ENCODE assay signal across 38 cellular contexts in genomic region chr13:50829226-50829625, GRCh38. TPM values are rescaled to one million over a fixed set of nuclear protein-coding genes. Genes with fewer than 3 reads are reported as not detected.
"Had no signal": no experiment of that assay in that cellular context is flagged by ENCODE, and none has a peak within 500 bp of the region (broad histone marks: within the 10 kb centered on the region; RNA-seq: fewer than 3 reads in every experiment).

No MANE protein-coding gene starts in this region.

- H3K4me1 Mint-ChIP-seq: activated CD4-positive, alpha-beta memory T cell treated with anti-CD3 and anti-CD28 coated beads, Interleukin-2, amount 10 ng/mL, durations not matched to agents 7 days and 5 days; activated naive CD4-positive, alpha-beta T cell treated with anti-CD3 and anti-CD28 coated beads, Interleukin-2, amount 50 U/mL, for 24 hours; activated naive CD8-positive, alpha-beta T cell treated with anti-CD3 and anti-CD28 coated beads, Interleukin-2, amount 50 U/mL, for 24 hours; brain; central memory CD8-positive, alpha-beta T cell had no signal

- H3K27me3 ChIP-seq: ascending aorta had no signal

- DNase-seq: activated CD4-positive, alpha-beta memory T cell treated with anti-CD3 and anti-CD28 coated beads, Interleukin-2, amount 10 ng/mL, durations not matched to agents 7 days and 5 days; activated CD4-positive, alpha-beta T cell treated with anti-CD3 and anti-CD28 coated beads for 1 hour; activated CD4-positive, alpha-beta T cell treated with anti-CD3 and anti-CD28 coated beads for 36 hours; activated CD4-positive, alpha-beta T cell treated with anti-CD3 and anti-CD28 coated beads for 48 hours; activated CD4-positive, alpha-beta T cell treated with anti-CD3 and anti-CD28 coated beads, Interleukin-2, amount 10 ng/mL, durations not matched to agents 7 days and 5 days; activated CD4-positive, alpha-beta T cell treated with anti-CD3 and anti-CD28 coated beads, Interleukin-2, amount 50 U/mL, for 48 hours; activated CD4-positive, CD25-positive, alpha-beta regulatory T cell; activated CD8-positive, alpha-beta memory T cell treated with anti-CD3 and anti-CD28 coated beads for 24 hours; activated CD8-positive, alpha-beta memory T cell treated with anti-CD3 and anti-CD28 coated beads, Interleukin-2, amount 10 ng/mL, durations not matched to agents 7 days and 5 days; activated CD8-positive, alpha-beta memory T cell treated with anti-CD3 and anti-CD28 coated beads, Interleukin-2, amount 50 U/mL, for 48 hours; activated CD8-positive, alpha-beta T cell treated with anti-CD3 and anti-CD28 coated beads, Interleukin-2, amount 10 ng/mL, durations not matched to agents 7 days and 5 days; activated effector memory CD4-positive, alpha-beta T cell treated with Interleukin-2 at 50 U/mL for 16 hours; activated gamma-delta T cell; activated naive CD4-positive, alpha-beta T cell treated with anti-CD3 and anti-CD28 coated beads, Interleukin-2, amount 10 ng/mL, durations not matched to agents 7 days and 5 days; activated naive CD4-positive, alpha-beta T cell treated with Interleukin-2 at 50 U/mL for 16 hours; activated naive CD8-positive, alpha-beta T cell treated with anti-CD3 and anti-CD28 coated beads, Interleukin-2, amount 10 ng/mL, durations not matched to agents 7 days and 5 days; activated naive CD8-positive, alpha-beta T cell treated with anti-CD3 and anti-CD28 coated beads, Interleukin-2, amount 50 U/mL, for 24 hours; activated T-cell treated with anti-CD3 and anti-CD28 coated beads, Interleukin-2, amount 50 U/mL, for 24 hours; activated T-cell treated with anti-CD3 and anti-CD28 coated beads, Interleukin-2, amount 50 U/mL, for 48 hours; amygdala; anterior cingulate cortex; caudate nucleus; cerebellar nuclear complex; T-helper 1 cell; T-helper 2 cell; T-helper 9 cell had no signal

- H3K27ac Mint-ChIP-seq: activated CD4-positive, alpha-beta memory T cell treated with anti-CD3 and anti-CD28 coated beads, Interleukin-2, amount 10 ng/mL, durations not matched to agents 7 days and 5 days; activated CD4-positive, alpha-beta T cell treated with anti-CD3 and anti-CD28 coated beads for 36 hours; activated CD4-positive, alpha-beta T cell treated with anti-CD3 and anti-CD28 coated beads, Interleukin-2, amount 10 ng/mL, durations not matched to agents 7 days and 5 days; activated CD8-positive, alpha-beta memory T cell treated with anti-CD3 and anti-CD28 coated beads, Interleukin-2, amount 10 ng/mL, durations not matched to agents 7 days and 5 days; activated CD8-positive, alpha-beta T cell treated with anti-CD3 and anti-CD28 coated beads, Interleukin-2, amount 10 ng/mL, durations not matched to agents 7 days and 5 days; activated naive CD4-positive, alpha-beta T cell treated with anti-CD3 and anti-CD28 coated beads, Interleukin-2, amount 10 ng/mL, durations not matched to agents 7 days and 5 days; activated naive CD4-positive, alpha-beta T cell treated with anti-CD3 and anti-CD28 coated beads, Interleukin-2, amount 50 U/mL, for 24 hours; activated naive CD8-positive, alpha-beta T cell; activated naive CD8-positive, alpha-beta T cell treated with anti-CD3 and anti-CD28 coated beads, Interleukin-2, amount 10 ng/mL, durations not matched to agents 7 days and 5 days; activated naive CD8-positive, alpha-beta T cell treated with anti-CD3 and anti-CD28 coated beads, Interleukin-2, amount 50 U/mL, for 24 hours; activated T-cell treated with anti-CD3 and anti-CD28 coated beads, Interleukin-2, amount 50 U/mL, for 24 hours; activated T-helper 2 cell treated with anti-CD3 and anti-CD28 coated beads, Interferon-gamma antibody, Interleukin-2, Interleukin-4, amounts not matched to agents 10 μg/mL and 5 μg/mL and 100 μg/mL, durations not matched to agents 14 hours and 24 hours and 36 hours; brain; T-helper 1 cell treated with Interleukin-12 subunit alpha and Interleukin-12 subunit beta and Interleukin-4 antibody, amounts not matched to agents 30 μg/mL and 1 μg/mL, for 36 hours; T-helper 2 cell treated with Interferon-gamma antibody and Interleukin-4, amounts not matched to agents 5 μg/mL and 100 μg/mL, for 36 hours had no signal

- H3K27me3 Mint-ChIP-seq: activated naive CD4-positive, alpha-beta T cell treated with anti-CD3 and anti-CD28 coated beads, Interleukin-2, amount 10 ng/mL, durations not matched to agents 7 days and 5 days; activated naive CD8-positive, alpha-beta T cell; activated T-cell treated with anti-CD3 and anti-CD28 coated beads, Interleukin-2, amount 50 U/mL, for 24 hours had no signal

- H3K36me3 ChIP-seq: ascending aorta, cardiac muscle cell had no signal

- H3K4me3 Mint-ChIP-seq: activated CD4-positive, alpha-beta memory T cell treated with anti-CD3 and anti-CD28 coated beads, Interleukin-2, amount 10 ng/mL, durations not matched to agents 7 days and 5 days; activated CD4-positive, alpha-beta T cell treated with anti-CD3 and anti-CD28 coated beads for 36 hours; activated CD4-positive, alpha-beta T cell treated with anti-CD3 and anti-CD28 coated beads, Interleukin-2, amount 10 ng/mL, durations not matched to agents 7 days and 5 days; activated CD8-positive, alpha-beta memory T cell treated with anti-CD3 and anti-CD28 coated beads, Interleukin-2, amount 10 ng/mL, durations not matched to agents 7 days and 5 days; activated CD8-positive, alpha-beta T cell treated with anti-CD3 and anti-CD28 coated beads, Interleukin-2, amount 10 ng/mL, durations not matched to agents 7 days and 5 days; activated naive CD4-positive, alpha-beta T cell treated with anti-CD3 and anti-CD28 coated beads, Interleukin-2, amount 10 ng/mL, durations not matched to agents 7 days and 5 days; activated naive CD4-positive, alpha-beta T cell treated with anti-CD3 and anti-CD28 coated beads, Interleukin-2, amount 50 U/mL, for 24 hours; activated naive CD8-positive, alpha-beta T cell; activated naive CD8-positive, alpha-beta T cell treated with anti-CD3 and anti-CD28 coated beads, Interleukin-2, amount 10 ng/mL, durations not matched to agents 7 days and 5 days; activated naive CD8-positive, alpha-beta T cell treated with anti-CD3 and anti-CD28 coated beads, Interleukin-2, amount 50 U/mL, for 24 hours; activated T-cell treated with anti-CD3 and anti-CD28 coated beads, Interleukin-2, amount 50 U/mL, for 24 hours; brain; central memory CD8-positive, alpha-beta T cell; T-helper 1 cell treated with Interleukin-12 subunit alpha and Interleukin-12 subunit beta and Interleukin-4 antibody, amounts not matched to agents 30 μg/mL and 1 μg/mL, for 36 hours; T-helper 2 cell treated with Interferon-gamma antibody and Interleukin-4, amounts not matched to agents 5 μg/mL and 100 μg/mL, for 36 hours had no signal

- H3K4me1 ChIP-seq: ascending aorta had no signal

- ATAC-seq: activated CD4-positive, alpha-beta T cell treated with anti-CD3 and anti-CD28 coated beads for 36 hours; activated CD4-positive, CD25-positive, alpha-beta regulatory T cell treated with anti-CD3 and anti-CD28 coated beads, Interleukin-2, amount 50 U/mL, for 24 hours; activated CD8-positive, alpha-beta memory T cell treated with anti-CD3 and anti-CD28 coated beads, Interleukin-2, amount 10 ng/mL, durations not matched to agents 7 days and 5 days; activated CD8-positive, alpha-beta T cell treated with anti-CD3 and anti-CD28 coated beads, Interleukin-2, amount 10 ng/mL, durations not matched to agents 7 days and 5 days; activated naive CD8-positive, alpha-beta T cell treated with anti-CD3 and anti-CD28 coated beads, Interleukin-2, amount 50 U/mL, for 24 hours had no signal

- H3K27ac ChIP-seq: ascending aorta, cardiac muscle cell, VCaP had no signal

- FAIRE-seq: TTC549 had no signal

- H3K4me3 ChIP-seq: ascending aorta, cardiac muscle cell had no signal

- H3K36me3 Mint-ChIP-seq: activated naive CD4-positive, alpha-beta T cell treated with anti-CD3 and anti-CD28 coated beads, Interleukin-2, amount 10 ng/mL, durations not matched to agents 7 days and 5 days had no signal

RNA-seq across cellular contexts. Expression of gene DLEU7, which starts 14.3 kb away (rescaled TPM):
- total RNA-seq: activated CD4-positive, alpha-beta memory T cell treated with anti-CD3 and anti-CD28 coated beads, Interleukin-2, amount 10 ng/mL, durations not matched to agents 7 days and 5 days; activated CD4-positive, alpha-beta T cell treated with anti-CD3 and anti-CD28 coated beads for 36 hours; activated CD4-positive, alpha-beta T cell treated with anti-CD3 and anti-CD28 coated beads, Interleukin-2, amount 10 ng/mL, durations not matched to agents 7 days and 5 days; activated CD8-positive, alpha-beta memory T cell treated with anti-CD3 and anti-CD28 coated beads, Interleukin-2, amount 10 ng/mL, durations not matched to agents 7 days and 5 days; activated CD8-positive, alpha-beta T cell treated with anti-CD3 and anti-CD28 coated beads, Interleukin-2, amount 10 ng/mL, durations not matched to agents 7 days and 5 days; activated naive CD8-positive, alpha-beta T cell treated with anti-CD3 and anti-CD28 coated beads, Interleukin-2, amount 10 ng/mL, durations not matched to agents 7 days and 5 days; activated T-helper 2 cell treated with anti-CD3 and anti-CD28 coated beads, Interferon-gamma antibody, Interleukin-2, Interleukin-4, amounts not matched to agents 10 μg/mL and 5 μg/mL and 100 μg/mL, durations not matched to agents 14 hours and 24 hours and 36 hours; ascending aorta; cardiac muscle cell had no signal
- polyA plus RNA-seq: cardiac muscle cell had no signal
